ENCODE assay signal across 13 cellular contexts in the genomic region with DNA sequence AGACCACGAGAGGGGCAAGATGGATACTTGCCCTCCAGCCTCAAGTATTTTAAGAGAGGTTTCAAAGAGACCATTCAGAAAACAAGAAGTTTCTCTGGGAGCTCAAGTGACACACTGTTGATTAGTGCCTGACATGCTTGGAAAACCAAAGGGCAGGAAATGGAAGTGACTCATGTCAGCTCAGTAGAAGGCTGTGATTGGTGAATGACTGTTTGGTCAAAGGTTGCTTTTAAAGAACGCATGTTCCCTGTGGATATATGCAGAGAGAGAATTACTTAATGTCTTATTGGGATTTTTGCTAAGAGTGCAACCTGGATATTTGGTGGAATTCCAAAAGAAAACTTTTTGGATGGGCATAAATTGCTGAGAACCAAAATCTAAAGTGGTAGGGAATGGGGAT.
A peak's percentile ranks its signal among the peaks of the same experiment; 100 is the strongest.
DNase-seq lines count a peak whose midpoint lies in the region; ATAC-seq and TF ChIP-seq lines count a peak whose summit lies in the region.
"Had no signal": no experiment of that assay in that cellular context is flagged by ENCODE, and none has a peak within 500 bp of the region (broad histone marks: within the 10 kb centered on the region; RNA-seq: fewer than 3 reads in every experiment).

No MANE protein-coding gene starts in this region.

- H3K4me1 Mint-ChIP-seq in chondrocyte (ENCODE audit: low read depth) = peaks cover 12% of the 10 kb centered on the region
- H3K4me1 Mint-ChIP-seq: T-cell had no signal

- in situ Hi-C loops in IMR-90 (cut with MboI; ENCODE audit: low sequenced_read_pairs) = no loop called here

- dilution Hi-C loops in IMR-90 (cut with HindIII; ENCODE audit: low sequenced_read_pairs, unreplicated experiment) = no loop called here

- no peak overlapping the region for H3K4me2 ChIP-seq in IMR-90 (ENCODE audit: low read depth, low read length)

- no peak overlapping the region for H2BK20ac ChIP-seq in IMR-90 (ENCODE audit: low read depth, low read length)

- no peaks in the 10 kb centered on the region for H3K9me1 ChIP-seq in IMR-90 (ENCODE audit: insufficient read depth, low read length)

- H2AK5ac ChIP-seq in IMR-90 (ENCODE audit: low read depth, low read length) = no peak overlapping the region

- no peaks in the 10 kb centered on the region for H3K79me1 ChIP-seq in IMR-90 (ENCODE audit: low read depth in 1 of 2, low read length in 2 of 2)

- no TSS peak for BruUV-seq in IMR-90 (replicated peaks; lab: Mats Ljungman, UMichigan)

- TF ChIP-seq POLR2A in IMR-90 (IDR thresholded peaks at IDR 0.05; ENCODE audit: low read depth, low read length) = no peak

- no peak overlapping the region for H2BK5ac ChIP-seq in IMR-90 (ENCODE audit: low read depth, low read length, poor library complexity, severe bottlenecking)

- intact Hi-C loops in IMR-90 (cut with micrococcal nuclease) (no loop called here), left colon (cut with DNase I, micrococcal nuclease) (no loop called here)

- CTCF ChIA-PET in AG04450 (lab: Charles Lee) = interaction anchor here (0.8 kb wide), 1 partner anchor 146 kb away, joined by 3 read pairs; no protein-coding TSS in a partner anchor
- CTCF ChIA-PET in IMR-90 (lab: Yijun Ruan, JAX) = no interaction called here

- H3K27me3 ChIP-seq in AG04450 (ENCODE audit: control insufficient read depth, insufficient read depth, low read length) = no peaks in the 10 kb centered on the region
- no peaks in the 10 kb centered on the region for H3K27me3 ChIP-seq in IMR-90 (ENCODE audit: control insufficient read depth, insufficient read depth, low read length)
- H3K27me3 ChIP-seq: uterus had no signal

- no peak overlapping the region for H2AFZ ChIP-seq in IMR-90 (replicated peaks; ENCODE audit: low read length, poor library complexity)

- H3K27ac ChIP-seq in AG04450 (ENCODE audit: low read depth, low read length) = no peak overlapping the region
- H3K27ac ChIP-seq in IMR-90 (ENCODE audit: insufficient read depth, low read length) = no peak overlapping the region
- H3K27ac ChIP-seq: uterus had no signal

- no peaks in the 10 kb centered on the region for H3K4me1 ChIP-seq in IMR-90 (ENCODE audit: control insufficient read depth, insufficient read depth, low read length)
- H3K4me1 ChIP-seq: uterus had no signal

- TF ChIP-seq CTCF in AG04450 (IDR thresholded peaks at IDR 0.05; ENCODE audit: low read depth, low read length) (no peak), IMR-90 (conservative IDR thresholded peaks at IDR 0.05; ENCODE audit: low read depth, low read length) (no peak), chondrocyte (IDR thresholded peaks at IDR 0.05) (no peak)

- no peak overlapping the region for H3K9ac ChIP-seq in IMR-90 (ENCODE audit: low read depth, low read length)

- no peak for TF ChIP-seq RAD21 in IMR-90 (IDR thresholded peaks at IDR 0.05; ENCODE audit: low read length)

- no peak overlapping the region for H3K4me3 Mint-ChIP-seq in chondrocyte (ENCODE audit: unreplicated experiment)
- H3K4me3 Mint-ChIP-seq: T-cell had no signal

- no peak overlapping the region for H3K4ac ChIP-seq in IMR-90 (ENCODE audit: low read depth, low read length)

- no peak overlapping the region for H2BK15ac ChIP-seq in IMR-90 (ENCODE audit: low read depth, low read length)

- H3K27me3 Mint-ChIP-seq in chondrocyte (ENCODE audit: low read depth) = no peaks in the 10 kb centered on the region
- H3K27me3 Mint-ChIP-seq: T-cell had no signal

- no peak overlapping the region for H3K4me3 ChIP-seq in AG04450 (ENCODE audit: low read depth, low read length)
- no peak overlapping the region for H3K4me3 ChIP-seq in IMR-90 (ENCODE audit: insufficient read depth, low read depth, low read length)
- H3K4me3 ChIP-seq: uterus had no signal

- H3K36me3 ChIP-seq in IMR-90 (ENCODE audit: control insufficient read depth, insufficient read depth, low read length) = no peaks in the 10 kb centered on the region
- H3K36me3 ChIP-seq: uterus had no signal

- no peak overlapping the region for H3K23ac ChIP-seq in IMR-90 (ENCODE audit: low read depth, low read length)

- WGBS in IMR-90 (ENCODE audit: extremely low coverage in 2 of 2, insufficient read length in 1 of 2), 2 experiments = 29% methylated on average over 1 of the region's 2 CpGs; no CpG with 5 or more reads in 1 of the 2 experiments

- no peak overlapping the region for H4K91ac ChIP-seq in IMR-90 (ENCODE audit: insufficient read depth, low read depth, low read length)

- no peak overlapping the region for H2AK9ac ChIP-seq in IMR-90 (replicated peaks; ENCODE audit: low read depth, low read length, poor library complexity)

- H3K9me3 Mint-ChIP-seq in chondrocyte (ENCODE audit: low read depth) = no peaks in the 10 kb centered on the region

- peak; percentile 10 for DNase-seq in AG04450 (ENCODE audit: low read depth, low spot score)
- peak; percentile 67 for DNase-seq in IMR-90
- DNase-seq in chondrocyte (ENCODE audit: low spot score) = no peak
- no peak for DNase-seq in left colon
- DNase-seq in NCI-H1436 (lab: John Stamatoyannopoulos, UW) = no peak
- DNase-seq: GOT3, NCI-H526, retina, T-cell, uterus had no signal

- H2BK120ac ChIP-seq in IMR-90 (ENCODE audit: low read depth, low read length) = no peak overlapping the region

- ATAC-seq in IMR-90 (ENCODE audit: low read depth) (peak; percentile 75), left colon (peak; percentile 98), GM19455 (IDR thresholded peaks at IDR 0.05; ENCODE audit: unreplicated experiment) (no peak), HG03432 (IDR thresholded peaks at IDR 0.05; ENCODE audit: unreplicated experiment) (no peak), GM19397 (IDR thresholded peaks at IDR 0.05; ENCODE audit: unreplicated experiment) (no peak)
- ATAC-seq: T-cell had no signal

- no peaks in the 10 kb centered on the region for H3K36me3 Mint-ChIP-seq in chondrocyte (ENCODE audit: low read depth)
- H3K36me3 Mint-ChIP-seq: T-cell had no signal

- no peak overlapping the region for H3K56ac ChIP-seq in IMR-90 (ENCODE audit: extremely low read depth, insufficient read depth, low read length)

- no peak overlapping the region for H4K8ac ChIP-seq in IMR-90 (ENCODE audit: low read depth in 2 of 2, low read length in 2 of 2)

- no peak overlapping the region for H4K5ac ChIP-seq in IMR-90 (ENCODE audit: low read depth, low read length)

- no peak overlapping the region for H3K18ac ChIP-seq in IMR-90 (ENCODE audit: low read depth, low read length)

- no peak overlapping the region for H3K14ac ChIP-seq in IMR-90 (replicated peaks; ENCODE audit: low read depth, low read length)

- POLR2A ChIA-PET in AG04450 (lab: Yijun Ruan, JAX) = no interaction called here
- POLR2A ChIA-PET in IMR-90 (lab: Charles Lee; ENCODE audit: unreplicated experiment) = no interaction called here

- H3K9me3 ChIP-seq in AG04450 (ENCODE audit: control insufficient read depth, insufficient read depth, low read length) (no peaks in the 10 kb centered on the region), IMR-90 (ENCODE audit: control insufficient read depth, insufficient read depth, low read length) (no peaks in the 10 kb centered on the region)
- H3K9me3 ChIP-seq: uterus had no signal

- no peaks in the 10 kb centered on the region for H4K20me1 ChIP-seq in IMR-90 (ENCODE audit: insufficient read depth, low read length)

- H3K27ac Mint-ChIP-seq in chondrocyte (ENCODE audit: unreplicated experiment) = peak overlapping the region; percentile 25
- H3K27ac Mint-ChIP-seq: T-cell had no signal

TF ChIP-seq in IMR-90, 13 proteins besides CTCF, POLR2A, EP300 and RAD21:
- TF ChIP-seq MAZ (IDR thresholded peaks at IDR 0.05; ENCODE audit: borderline replicate concordance, low read depth, low read length) (no peak), BHLHE40 (IDR thresholded peaks at IDR 0.05; ENCODE audit: low read depth, low read length) (no peak), SMC3 (IDR thresholded peaks at IDR 0.05; ENCODE audit: low read depth, low read length) (no peak), CEBPB (IDR thresholded peaks at IDR 0.05; ENCODE audit: low read depth, low read length) (no peak), CHD1 (IDR thresholded peaks at IDR 0.05; ENCODE audit: low read depth, low read length) (no peak), NFE2L2 (IDR thresholded peaks at IDR 0.05; ENCODE audit: low read depth, low read length) (no peak), RCOR1 (IDR thresholded peaks at IDR 0.05; ENCODE audit: insufficient replicate concordance, low read length) (no peak), FOS (IDR thresholded peaks at IDR 0.05; ENCODE audit: low read depth, low read length) (no peak), MXI1 (IDR thresholded peaks at IDR 0.05; ENCODE audit: borderline replicate concordance, low read depth, low read length) (no peak), MAFK (IDR thresholded peaks at IDR 0.05; ENCODE audit: low read depth, low read length) (no peak), RFX5 (IDR thresholded peaks at IDR 0.05; ENCODE audit: low read depth, low read length) (no peak)
- TF ChIP-seq, protein P1, sequence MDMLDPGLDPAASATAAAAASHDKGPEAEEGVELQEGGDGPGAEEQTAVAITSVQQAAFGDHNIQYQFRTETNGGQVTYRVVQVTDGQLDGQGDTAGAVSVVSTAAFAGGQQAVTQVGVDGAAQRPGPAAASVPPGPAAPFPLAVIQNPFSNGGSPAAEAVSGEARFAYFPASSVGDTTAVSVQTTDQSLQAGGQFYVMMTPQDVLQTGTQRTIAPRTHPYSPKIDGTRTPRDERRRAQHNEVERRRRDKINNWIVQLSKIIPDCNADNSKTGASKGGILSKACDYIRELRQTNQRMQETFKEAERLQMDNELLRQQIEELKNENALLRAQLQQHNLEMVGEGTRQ (IDR thresholded peaks at IDR 0.05; ENCODE audit: low read depth, low read length) = no peak
- TF ChIP-seq, protein P2, sequence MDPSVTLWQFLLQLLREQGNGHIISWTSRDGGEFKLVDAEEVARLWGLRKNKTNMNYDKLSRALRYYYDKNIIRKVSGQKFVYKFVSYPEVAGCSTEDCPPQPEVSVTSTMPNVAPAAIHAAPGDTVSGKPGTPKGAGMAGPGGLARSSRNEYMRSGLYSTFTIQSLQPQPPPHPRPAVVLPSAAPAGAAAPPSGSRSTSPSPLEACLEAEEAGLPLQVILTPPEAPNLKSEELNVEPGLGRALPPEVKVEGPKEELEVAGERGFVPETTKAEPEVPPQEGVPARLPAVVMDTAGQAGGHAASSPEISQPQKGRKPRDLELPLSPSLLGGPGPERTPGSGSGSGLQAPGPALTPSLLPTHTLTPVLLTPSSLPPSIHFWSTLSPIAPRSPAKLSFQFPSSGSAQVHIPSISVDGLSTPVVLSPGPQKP (IDR thresholded peaks at IDR 0.05; ENCODE audit: borderline replicate concordance, low read depth, low read length) = no peak

Comparison
In these comparisons a context has a peak if more than half of its experiments do, and no peak if none do; other contexts are left out.
1. DNase-seq: peak in AG04450 (single experiment) and IMR-90 (single experiment); none in chondrocyte (single experiment), left colon (0 of 2) and NCI-H1436 (single experiment).
2. ATAC-seq: peak in IMR-90 (single experiment) and left colon (single experiment); none in GM19455 (single experiment), HG03432 (single experiment) and GM19397 (single experiment).